8 cellular contexts compared by ENCODE assay signal in genomic region chr2:9333591-9334171, GRCh38.
DNase-seq lines count a peak whose midpoint lies in the region; ATAC-seq lines count a peak whose summit lies in the region.

No MANE protein-coding gene starts in this region.

- no peaks in the 10 kb centered on the region for H3K27me3 ChIP-seq in SJCRH30
- no peaks in the 10 kb centered on the region for H3K27me3 ChIP-seq in muscle layer of duodenum (ENCODE audit: low read depth, low read length)

- H3K36me3 ChIP-seq in SJCRH30 (peaks cover 8% of the 10 kb centered on the region; the same call in 1 of the 2 replicates), muscle layer of duodenum (ENCODE audit: control insufficient read depth in 1 of 2, insufficient read depth in 2 of 2, low read length in 2 of 2) (peaks cover 0 to 18% of the 10 kb centered on the region in 2 donors)

- DNase-seq in Daoy (ENCODE audit: low read depth) (peak; percentile 78), Kasumi-1 (lab: John Stamatoyannopoulos, UW) (peak; percentile 80 to 90), SJCRH30 (peak; percentile 64 to 77)

- H3K4me1 ChIP-seq in SJCRH30 (peaks cover 25% of the 10 kb centered on the region), muscle layer of duodenum (ENCODE audit: control insufficient read depth in 1 of 2, insufficient read depth in 2 of 2, low read length in 2 of 2) (peaks cover 8 to 26% of the 10 kb centered on the region in 2 donors)

- no peak overlapping the region for H3K4me3 ChIP-seq in SJCRH30
- H3K4me3 ChIP-seq in muscle layer of duodenum (ENCODE audit: low read depth in 1 of 2, low read length in 2 of 2) = no peak overlapping the region

- H3K9me3 ChIP-seq in SJCRH30 (replicated peaks) = no peaks in the 10 kb centered on the region
- H3K9me3 ChIP-seq in muscle layer of duodenum (ENCODE audit: control insufficient read depth in 1 of 2, low read length in 2 of 2) = no peaks in the 10 kb centered on the region

- H3K27ac ChIP-seq in SJCRH30 (no peak overlapping the region), muscle layer of duodenum (ENCODE audit: low read length) (peak overlapping the region; percentile 41)

- ATAC-seq in esophagus mucosa (peak; percentile 94), GM18520 (IDR thresholded peaks at IDR 0.05; ENCODE audit: unreplicated experiment) (no peak), HG02938 (IDR thresholded peaks at IDR 0.05; ENCODE audit: unreplicated experiment) (no peak), GM18502 (IDR thresholded peaks at IDR 0.05; ENCODE audit: poor library complexity, unreplicated experiment) (no peak)
